Comparison of ENCODE assay signal across 1 cellular context in genomic region chr12:22046090-22046967, GRCh38.
TF ChIP-seq lines count a peak whose summit lies in the region.

TSS of gene CMAS (plus strand) at chr12:22046218. CDS start at chr12:22046304, 86 bp downstream.

TF ChIP-seq in HepG2, 621 proteins besides CTCF, POLR2A, EP300 and RAD21 (continued from another document and continues in another):
- TF ChIP-seq ZNF407 (CRISPR knock-in tag; IDR thresholded peaks at IDR 0.05; ENCODE audit: not compliant biosample characterization) (peak; percentile 68), ZNF558 (CRISPR knock-in tag; IDR thresholded peaks at IDR 0.05; ENCODE audit: borderline replicate concordance) (peak; percentile 40; the same call in 1 of the 2 replicates), SOX6 (IDR thresholded peaks at IDR 0.05) (no peak), SOX6 (CRISPR knock-in tag; IDR thresholded peaks at IDR 0.05) (peak; percentile 49), SOX13 (IDR thresholded peaks at IDR 0.05) (no peak), SOX13 (CRISPR knock-in tag; conservative IDR thresholded peaks at IDR 0.05 in 1 of 2, IDR thresholded peaks at IDR 0.05 in 1 of 2) (peak in 1 of 2 experiments; percentile 17; a peak in 1 of 4 replicates), PITX1 (CRISPR knock-in tag; IDR thresholded peaks at IDR 0.05) (0 out of 2 replicates have a peak, but pooled peaks have one; percentile 14), IRF9 (CRISPR knock-in tag; IDR thresholded peaks at IDR 0.05; ENCODE audit: borderline replicate concordance) (peak; percentile 25; the same call in 1 of the 2 replicates), JARID2 (CRISPR knock-in tag; IDR thresholded peaks at IDR 0.05; ENCODE audit: insufficient replicate concordance) (peak; percentile 51), ZNF737 (CRISPR knock-in tag; IDR thresholded peaks at IDR 0.05; ENCODE audit: borderline replicate concordance) (no peak), HBP1 (CRISPR knock-in tag; IDR thresholded peaks at IDR 0.05; ENCODE audit: low read depth) (no peak), ZNF18 (CRISPR knock-in tag; IDR thresholded peaks at IDR 0.05; ENCODE audit: insufficient replicate concordance) (no peak), POLR2G (IDR thresholded peaks at IDR 0.05; ENCODE audit: low read depth, low read length) (peak; percentile 60), ZNF747 (CRISPR knock-in tag; IDR thresholded peaks at IDR 0.05; ENCODE audit: borderline replicate concordance) (peak; percentile 24; the same call in 1 of the 2 replicates), EEA1 (CRISPR knock-in tag; IDR thresholded peaks at IDR 0.05; ENCODE audit: borderline replicate concordance) (peak; percentile 80; the same call in 1 of the 2 replicates), PHF20 (CRISPR knock-in tag; IDR thresholded peaks at IDR 0.05) (peak; percentile 64), THAP7 (CRISPR knock-in tag; IDR thresholded peaks at IDR 0.05) (0 out of 2 replicates have a peak, but pooled peaks have one; percentile 20), ZGPAT (CRISPR knock-in tag; IDR thresholded peaks at IDR 0.05) (peak; percentile 80), ZNF274 (CRISPR knock-in tag; IDR thresholded peaks at IDR 0.05) (peak; percentile 55; the same call in 1 of the 2 replicates), ZNF20 (CRISPR knock-in tag; IDR thresholded peaks at IDR 0.05) (no peak), GMEB1 (CRISPR knock-in tag; IDR thresholded peaks at IDR 0.05; ENCODE audit: borderline replicate concordance) (peak; percentile 48; the same call in 1 of the 2 replicates), CENPT (CRISPR knock-in tag; IDR thresholded peaks at IDR 0.05; ENCODE audit: low read depth) (no peak), SNAI1 (CRISPR knock-in tag; IDR thresholded peaks at IDR 0.05; ENCODE audit: borderline replicate concordance) (peak; percentile 61; the same call in 1 of the 2 replicates), RBFOX2 (IDR thresholded peaks at IDR 0.05; ENCODE audit: low read depth, low read length) (peak; percentile 83), ZC3H13 (CRISPR knock-in tag; IDR thresholded peaks at IDR 0.05) (0 out of 2 replicates have a peak, but pooled peaks have one; percentile 25), MAZ (IDR thresholded peaks at IDR 0.05; ENCODE audit: borderline replicate concordance, low read depth, low read length) (no peak), MAZ (CRISPR knock-in tag; IDR thresholded peaks at IDR 0.05; ENCODE audit: low read depth) (peak; percentile 44; the same call in 1 of the 2 replicates), E2F1 (CRISPR knock-in tag; IDR thresholded peaks at IDR 0.05) (peak; percentile 37; the same call in 1 of the 2 replicates), MAX (IDR thresholded peaks at IDR 0.05) (peak; percentile 43; the same call in 1 of the 2 replicates), THRA (CRISPR knock-in tag; IDR thresholded peaks at IDR 0.05; ENCODE audit: borderline replicate concordance) (peak; percentile 31; the same call in 1 of the 2 replicates), ZNF678 (CRISPR knock-in tag; IDR thresholded peaks at IDR 0.05) (0 out of 2 replicates have a peak, but pooled peaks have one; percentile 35), MXD3 (CRISPR knock-in tag; IDR thresholded peaks at IDR 0.05) (peak; percentile 76; the same call in 1 of the 2 replicates), SP5 (CRISPR knock-in tag; IDR thresholded peaks at IDR 0.05; ENCODE audit: borderline replicate concordance, low read depth) (0 out of 2 replicates have a peak, but pooled peaks have one; percentile 36), ZNF792 (CRISPR knock-in tag; IDR thresholded peaks at IDR 0.05) (0 out of 2 replicates have a peak, but pooled peaks have one; percentile 31), NCOA1 (CRISPR knock-in tag; IDR thresholded peaks at IDR 0.05) (peak; percentile 85), CBFB (CRISPR knock-in tag; IDR thresholded peaks at IDR 0.05) (no peak), HOXA3 (CRISPR knock-in tag; IDR thresholded peaks at IDR 0.05) (peak; percentile 40; the same call in 1 of the 2 replicates), NFE2L1 (CRISPR knock-in tag; IDR thresholded peaks at IDR 0.05; ENCODE audit: borderline replicate concordance) (no peak)
